1 cellular context compared by ENCODE assay signal in genomic region chr19:16542045-16542893, GRCh38.
A peak's percentile ranks its signal among the peaks of the same experiment; 100 is the strongest.
TF ChIP-seq lines count a peak whose summit lies in the region.

Gene CHERP, minus strand, starts transcription at chr19:16542437. Its CDS starts 59 bp downstream, at chr19:16542378.

TF ChIP-seq in HepG2, 621 proteins besides CTCF, POLR2A, EP300 and RAD21 (continued from another document and continues in another):
- peak; percentile 94; the same call in 1 of the 2 replicates for TF ChIP-seq CSRNP1 (CRISPR knock-in tag; IDR thresholded peaks at IDR 0.05)
- no peak for TF ChIP-seq ZNF83 (CRISPR knock-in tag; IDR thresholded peaks at IDR 0.05; ENCODE audit: borderline replicate concordance)
- no peak for TF ChIP-seq SNAPC5 (CRISPR knock-in tag; IDR thresholded peaks at IDR 0.05; ENCODE audit: borderline replicate concordance)
- TF ChIP-seq MATR3 (CRISPR knock-in tag; IDR thresholded peaks at IDR 0.05) = no peak
- peak; percentile 82; the same call in 1 of the 2 replicates for TF ChIP-seq THAP7 (CRISPR knock-in tag; IDR thresholded peaks at IDR 0.05)
- 0 out of 2 replicates have a peak, but pooled peaks have one; percentile 18 for TF ChIP-seq ZNF784 (CRISPR knock-in tag; IDR thresholded peaks at IDR 0.05; ENCODE audit: borderline replicate concordance)
- TF ChIP-seq SALL1 (CRISPR knock-in tag; IDR thresholded peaks at IDR 0.05) = 0 out of 2 replicates have a peak, but pooled peaks have one; percentile 48
- TF ChIP-seq ATF5 (CRISPR knock-in tag; IDR thresholded peaks at IDR 0.05; ENCODE audit: low read depth) = no peak
- no peak for TF ChIP-seq ZNF496 (CRISPR knock-in tag; IDR thresholded peaks at IDR 0.05; ENCODE audit: insufficient replicate concordance)
- TF ChIP-seq MAF1 (CRISPR knock-in tag; IDR thresholded peaks at IDR 0.05; ENCODE audit: borderline replicate concordance) = peak; percentile 80; the same call in 1 of the 2 replicates
- no peak for TF ChIP-seq RFXANK (CRISPR knock-in tag; IDR thresholded peaks at IDR 0.05)
- TF ChIP-seq NCOA1 (CRISPR knock-in tag; IDR thresholded peaks at IDR 0.05) = no peak
- TF ChIP-seq ZNF619 (CRISPR knock-in tag; IDR thresholded peaks at IDR 0.05) = peak; percentile 72
- TF ChIP-seq HOXD1 (CRISPR knock-in tag; IDR thresholded peaks at IDR 0.05) = peak; percentile 25; the same call in 1 of the 2 replicates
- no peak for TF ChIP-seq SMARCE1 (IDR thresholded peaks at IDR 0.05; ENCODE audit: borderline replicate concordance)
- TF ChIP-seq ARHGAP35 (CRISPR knock-in tag; IDR thresholded peaks at IDR 0.05; ENCODE audit: borderline replicate concordance) = no peak
- TF ChIP-seq ZNF276 (CRISPR knock-in tag; IDR thresholded peaks at IDR 0.05; ENCODE audit: low read depth) = no peak; the same call in 1 of the 2 replicates
- TF ChIP-seq ZFP91 (CRISPR knock-in tag; IDR thresholded peaks at IDR 0.05; ENCODE audit: borderline replicate concordance) = peak; percentile 74; the same call in 1 of the 2 replicates
- no peak for TF ChIP-seq ZBTB3 (CRISPR knock-in tag; IDR thresholded peaks at IDR 0.05; ENCODE audit: borderline replicate concordance, low read depth)
- no peak for TF ChIP-seq PRPF4 (IDR thresholded peaks at IDR 0.05; ENCODE audit: low read depth, low read length, poor library complexity, severe bottlenecking)
- 0 out of 2 replicates have a peak, but pooled peaks have one; percentile 42 for TF ChIP-seq PBX3 (CRISPR knock-in tag; IDR thresholded peaks at IDR 0.05; ENCODE audit: borderline replicate concordance)
- no peak; the same call in 1 of the 2 replicates for TF ChIP-seq ZNF383 (CRISPR knock-in tag; IDR thresholded peaks at IDR 0.05; ENCODE audit: borderline replicate concordance)
- no peak; the same call in 1 of the 2 replicates for TF ChIP-seq ZNF225 (CRISPR knock-in tag; IDR thresholded peaks at IDR 0.05)
- no peak for TF ChIP-seq GATAD2A (CRISPR knock-in tag; IDR thresholded peaks at IDR 0.05)
- peak; percentile 60 to 72; a peak in 2 of 4 replicates for TF ChIP-seq HMGXB4 (CRISPR knock-in tag; IDR thresholded peaks at IDR 0.05; ENCODE audit: borderline replicate concordance in 1 of 2, low read depth in 1 of 2)
- peak; percentile 43; the same call in 1 of the 2 replicates for TF ChIP-seq THRA (CRISPR knock-in tag; IDR thresholded peaks at IDR 0.05; ENCODE audit: borderline replicate concordance)
- TF ChIP-seq MYC (CRISPR knock-in tag; IDR thresholded peaks at IDR 0.05; ENCODE audit: borderline replicate concordance) = peak; percentile 89; the same call in 1 of the 2 replicates
- no peak for TF ChIP-seq LCORL (IDR thresholded peaks at IDR 0.05)
- TF ChIP-seq LCORL (CRISPR knock-in tag; IDR thresholded peaks at IDR 0.05) = 0 out of 2 replicates have a peak, but pooled peaks have one; percentile 21
- TF ChIP-seq ARID3A (IDR thresholded peaks at IDR 0.05; ENCODE audit: low read depth, low read length) = no peak
- TF ChIP-seq ZBTB42 (CRISPR knock-in tag; IDR thresholded peaks at IDR 0.05) = no peak
- TF ChIP-seq TARDBP (CRISPR knock-in tag; IDR thresholded peaks at IDR 0.05) = peak; percentile 97
- no peak for TF ChIP-seq BCLAF1 (IDR thresholded peaks at IDR 0.05)
- TF ChIP-seq MEIS1 (CRISPR knock-in tag; IDR thresholded peaks at IDR 0.05; ENCODE audit: borderline replicate concordance) = 0 out of 2 replicates have a peak, but pooled peaks have one; percentile 31
- TF ChIP-seq ZFAT (CRISPR knock-in tag; conservative IDR thresholded peaks at IDR 0.05) = peak; percentile 57; the same call in 1 of the 2 replicates
- no peak for TF ChIP-seq RCOR2 (CRISPR knock-in tag; IDR thresholded peaks at IDR 0.05)
- TF ChIP-seq ZNF782 (CRISPR knock-in tag; IDR thresholded peaks at IDR 0.05; ENCODE audit: borderline replicate concordance) = no peak
- 0 out of 2 replicates have a peak, but pooled peaks have one; percentile 90 for TF ChIP-seq FOXO4 (CRISPR knock-in tag; conservative IDR thresholded peaks at IDR 0.05)
- TF ChIP-seq ZNF501 (CRISPR knock-in tag; IDR thresholded peaks at IDR 0.05) = peak; percentile 94; the same call in 1 of the 2 replicates
- TF ChIP-seq NFE2L1 (CRISPR knock-in tag; IDR thresholded peaks at IDR 0.05; ENCODE audit: borderline replicate concordance) = no peak
